8 cellular contexts compared by ENCODE assay signal in genomic region chr6:69866351-69867074, GRCh38. TPM values are rescaled to one million over a fixed set of nuclear protein-coding genes. Genes with fewer than 3 reads are reported as not detected.
DNase-seq lines count a peak whose midpoint lies in the region; ATAC-seq and TF ChIP-seq lines count a peak whose summit lies in the region.

TSS of gene COL19A1 (plus strand) at chr6:69866556. CDS start at chr6:69879568, 13,012 bp downstream.

- H3K4me3 ChIP-seq in GM06990 (replicated peaks; ENCODE audit: low read depth, low read length) (peak within 1 kb of the TSS; percentile 67), HUES6 (ENCODE audit: low read depth, low read length) (peak within 1 kb of the TSS; percentile 69), muscle layer of duodenum (ENCODE audit: low read depth in 1 of 2, low read length in 2 of 2) (peak within 1 kb of the TSS; percentile 65 to 77), upper lobe of left lung (peak within 1 kb of the TSS; percentile 31 to 64 (median 52))

- peak within 1 kb of the TSS; percentile 48 for H3K27ac Mint-ChIP-seq in activated CD4-positive, alpha-beta T cell treated with anti-CD3 and anti-CD28 coated beads, Interleukin-2, amount 10 ng/mL, durations not matched to agents 24 days and 14 days
- no peak within 1 kb of the TSS for H3K27ac Mint-ChIP-seq in endothelial cell (ENCODE audit: unreplicated experiment)

- H3K9me3 ChIP-seq in HUES6 (ENCODE audit: control insufficient read depth, insufficient read depth, low read depth, low read length): no peaks in the 10 kb centered on the region
- no peaks in the 10 kb centered on the region for H3K9me3 ChIP-seq in muscle layer of duodenum (ENCODE audit: control insufficient read depth in 1 of 2, low read length in 2 of 2)
- no peaks in the 10 kb centered on the region for H3K9me3 ChIP-seq in upper lobe of left lung

- H3K27ac ChIP-seq in HUES6 (ENCODE audit: low read depth, low read length): no peak within 1 kb of the TSS
- H3K27ac ChIP-seq in muscle layer of duodenum (ENCODE audit: low read length): no peak within 1 kb of the TSS
- H3K27ac ChIP-seq in upper lobe of left lung: no peak within 1 kb of the TSS

- no peaks in the 10 kb centered on the region for H3K27me3 ChIP-seq in GM06990 (replicated peaks; ENCODE audit: control insufficient read depth, insufficient read depth, low read length)
- peaks cover 56% of the 10 kb centered on the region for H3K27me3 ChIP-seq in HUES6 (ENCODE audit: control insufficient read depth, insufficient read depth, low read length)
- no peaks in the 10 kb centered on the region for H3K27me3 ChIP-seq in muscle layer of duodenum (ENCODE audit: low read depth, low read length)
- H3K27me3 ChIP-seq in upper lobe of left lung: peaks cover 0 to 13% (median 8%) of the 10 kb centered on the region in 4 donors

- peak within 1 kb of the TSS; percentile 53 for H3K9ac ChIP-seq in HUES6 (ENCODE audit: low read length)

- TF ChIP-seq EP300 in upper lobe of left lung (IDR thresholded peaks at IDR 0.05): no peak

- H3K36me3 Mint-ChIP-seq in activated CD4-positive, alpha-beta T cell treated with anti-CD3 and anti-CD28 coated beads, Interleukin-2, amount 10 ng/mL, durations not matched to agents 24 days and 14 days (ENCODE audit: low read depth): no peaks in the 10 kb centered on the region
- no peaks in the 10 kb centered on the region for H3K36me3 Mint-ChIP-seq in endothelial cell (ENCODE audit: low read depth, unreplicated experiment)

- peak within 1 kb of the TSS; percentile 79 for H3K4me3 Mint-ChIP-seq in activated CD4-positive, alpha-beta T cell treated with anti-CD3 and anti-CD28 coated beads, Interleukin-2, amount 10 ng/mL, durations not matched to agents 24 days and 14 days
- peak within 1 kb of the TSS; percentile 86 for H3K4me3 Mint-ChIP-seq in endothelial cell (ENCODE audit: unreplicated experiment)

- 5% methylated on average over 16 to 26 of the region's 26 CpGs for WGBS in upper lobe of left lung, 2 donors

- H3K9me3 Mint-ChIP-seq in activated CD4-positive, alpha-beta T cell treated with anti-CD3 and anti-CD28 coated beads, Interleukin-2, amount 10 ng/mL, durations not matched to agents 24 days and 14 days: no peaks in the 10 kb centered on the region
- no peaks in the 10 kb centered on the region for H3K9me3 Mint-ChIP-seq in endothelial cell (ENCODE audit: unreplicated experiment)

- DNase-seq in GM06990 (ENCODE audit: extremely low read depth, insufficient read length): peak; percentile 79
- peak; percentile 73 for DNase-seq in activated CD4-positive, alpha-beta T cell treated with anti-CD3 and anti-CD28 coated beads, Interleukin-2, amount 10 ng/mL, durations not matched to agents 24 days and 14 days
- peak; percentile 26 for DNase-seq in endothelial cell (ENCODE audit: low spot score)
- peak; percentile 21 to 61 for DNase-seq in upper lobe of left lung
- DNase-seq in NCI-H1694 (lab: John Stamatoyannopoulos, UW): no peak

- peak; percentile 22 for TF ChIP-seq CTCF in GM06990 (IDR thresholded peaks at IDR 0.05; ENCODE audit: insufficient read depth, low read length, poor library complexity, severe bottlenecking)
- TF ChIP-seq CTCF in endothelial cell (IDR thresholded peaks at IDR 0.05; ENCODE audit: unreplicated experiment): no peak
- TF ChIP-seq CTCF in upper lobe of left lung (IDR thresholded peaks at IDR 0.05): no peak

- no peak for TF ChIP-seq POLR2A in upper lobe of left lung (IDR thresholded peaks at IDR 0.05)

- intact Hi-C loops in activated CD4-positive, alpha-beta T cell treated with anti-CD3 and anti-CD28 coated beads, Interleukin-2, amount 10 ng/mL, durations not matched to agents 24 days and 14 days (cut with micrococcal nuclease): loop anchor here (2.0 to 10.0 kb wide), 2 partner anchors 70 to 132 kb away; partner anchors contain the start of gene LMBRD1

- peaks cover 18% of the 10 kb centered on the region for H3K4me1 Mint-ChIP-seq in activated CD4-positive, alpha-beta T cell treated with anti-CD3 and anti-CD28 coated beads, Interleukin-2, amount 10 ng/mL, durations not matched to agents 24 days and 14 days
- H3K4me1 Mint-ChIP-seq in endothelial cell (ENCODE audit: unreplicated experiment): peaks cover 12% of the 10 kb centered on the region

- H3K36me3 ChIP-seq in GM06990 (ENCODE audit: control insufficient read depth, insufficient read depth, low read length): no peaks in the 10 kb centered on the region
- H3K36me3 ChIP-seq in HUES6 (ENCODE audit: control insufficient read depth, insufficient read depth, low read length): no peaks in the 10 kb centered on the region
- H3K36me3 ChIP-seq in muscle layer of duodenum (ENCODE audit: control insufficient read depth in 1 of 2, insufficient read depth in 2 of 2, low read length in 2 of 2): no peaks in the 10 kb centered on the region
- H3K36me3 ChIP-seq in upper lobe of left lung: no peaks in the 10 kb centered on the region

- ATAC-seq in GM21447 (IDR thresholded peaks at IDR 0.05; ENCODE audit: unreplicated experiment) (peak; percentile 43), upper lobe of left lung (ENCODE audit: low FRiP score in 2 of 2) (peak; percentile 43 to 53)

- H3K4me1 ChIP-seq in HUES6 (ENCODE audit: control insufficient read depth, insufficient read depth, low read length) (peaks cover 6% of the 10 kb centered on the region; the same call in 1 of the 2 replicates), muscle layer of duodenum (ENCODE audit: control insufficient read depth in 1 of 2, insufficient read depth in 2 of 2, low read length in 2 of 2) (no peaks in the 10 kb centered on the region), upper lobe of left lung (peaks cover 4 to 18% (median 14%) of the 10 kb centered on the region in 4 donors)

- H3K27me3 Mint-ChIP-seq in activated CD4-positive, alpha-beta T cell treated with anti-CD3 and anti-CD28 coated beads, Interleukin-2, amount 10 ng/mL, durations not matched to agents 24 days and 14 days: peaks cover 74% of the 10 kb centered on the region
- peaks cover 6% of the 10 kb centered on the region for H3K27me3 Mint-ChIP-seq in endothelial cell (ENCODE audit: unreplicated experiment)

RNA-seq across cellular contexts. Expression of gene COL19A1, which starts in this region (rescaled TPM):
- not detected in 2 replicates for total RNA-seq in activated CD4-positive, alpha-beta T cell treated with anti-CD3 and anti-CD28 coated beads, Interleukin-2, amount 10 ng/mL, durations not matched to agents 24 days and 14 days
- total RNA-seq in endothelial cell (ENCODE audit: unreplicated experiment): 0.33 TPM
- 1 to 10 TPM in 1 of 6 donors, under 1 TPM in 1, not detected in 4; 0.49 to 1.0 TPM for total RNA-seq in upper lobe of left lung

Comparison
In these comparisons a context has a peak if more than half of its experiments do, and no peak if none do; other contexts are left out.
1. Peak in DNase-seq in activated CD4-positive, alpha-beta T cell treated with anti-CD3 and anti-CD28 coated beads, Interleukin-2, amount 10 ng/mL, durations not matched to agents 24 days and 14 days; RNA of the gene not detected or under 1 TPM.
2. Peak in DNase-seq in endothelial cell; RNA of the gene not detected or under 1 TPM.